Comparison of ENCODE assay signal across 20 cellular contexts in the genomic region with DNA sequence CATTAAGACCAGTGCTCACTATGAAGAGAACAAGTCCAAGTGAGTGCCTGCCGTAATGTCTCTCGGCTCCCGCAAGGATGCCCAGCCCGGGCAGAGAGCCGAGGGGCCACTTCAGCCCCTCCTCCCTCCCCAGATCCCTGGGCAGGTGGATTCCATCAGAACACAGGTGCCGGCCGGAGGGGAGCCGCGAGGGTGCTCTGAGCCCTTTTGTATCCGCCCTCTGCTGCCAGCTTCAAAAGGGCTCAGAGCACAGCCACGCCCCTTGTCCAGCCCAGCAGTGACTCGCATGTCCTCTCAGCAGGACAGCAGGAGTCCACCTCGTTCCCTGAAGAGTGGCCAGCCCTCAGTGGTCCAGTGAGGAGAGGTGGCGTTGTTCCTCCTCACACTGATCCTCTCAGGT. TPM values are rescaled to one million over a fixed set of nuclear protein-coding genes. Genes with fewer than 3 reads are reported as not detected.
DNase-seq lines count a peak whose midpoint lies in the region; ATAC-seq and TF ChIP-seq lines count a peak whose summit lies in the region.
"Had no signal": no experiment of that assay in that cellular context is flagged by ENCODE, and none has a peak within 500 bp of the region (broad histone marks: within the 10 kb centered on the region; RNA-seq: fewer than 3 reads in every experiment).

No MANE protein-coding gene starts in this region.

- CTCF ChIA-PET in T-cell (lab: Charles Lee): interaction anchor here in 1 of 2 donors (2.7 kb wide), 1 partner anchor 57 kb away, joined by 8 read pairs; no protein-coding TSS in a partner anchor

- no peak overlapping the region for H3K4me3 ChIP-seq in smooth muscle cell
- H3K4me3 ChIP-seq: BLaER1 treated with 17β-estradiol and CSF1 and Interleukin-3, amounts not matched to agents 10 nM and 100 nM; heart right ventricle; psoas muscle; suprapubic skin had no signal

- peaks cover 63% of the 10 kb centered on the region for H3K36me3 Mint-ChIP-seq in T-cell
- peaks cover 99% of the 10 kb centered on the region for H3K36me3 Mint-ChIP-seq in activated T-helper 17 cell treated with anti-CD3 and anti-CD28 coated beads, Interleukin-2, amount 50 U/mL, for 72 hours (ENCODE audit: low read depth)

- no peaks in the 10 kb centered on the region for H4K20me1 ChIP-seq in smooth muscle cell (ENCODE audit: low read depth)
- H4K20me1 ChIP-seq: BLaER1 treated with 17β-estradiol and CSF1 and Interleukin-3, amounts not matched to agents 10 nM and 100 nM had no signal

- TF ChIP-seq CTCF in smooth muscle cell (IDR thresholded peaks at IDR 0.05; ENCODE audit: borderline replicate concordance, insufficient read depth, poor library complexity, severe bottlenecking): no peak

- H3K27me3 Mint-ChIP-seq in T-cell: no peaks in the 10 kb centered on the region
- no peaks in the 10 kb centered on the region for H3K27me3 Mint-ChIP-seq in activated T-helper 17 cell treated with anti-CD3 and anti-CD28 coated beads, Interleukin-2, amount 50 U/mL, for 72 hours
- H3K27me3 Mint-ChIP-seq: activated CD4-positive, alpha-beta memory T cell treated with anti-CD3 and anti-CD28 coated beads, Interleukin-2, amount 10 ng/mL, durations not matched to agents 7 days and 5 days had no signal

- DNase-seq in AG20443 (ENCODE audit: low spot score) (peak; percentile 70), Caki2 (ENCODE audit: low read depth) (peak; percentile 41), T-cell (no peak), left kidney (ENCODE audit: low read depth, low spot score) (peak; percentile 33), GF-D8 (lab: John Stamatoyannopoulos, UW) (no peak), smooth muscle cell (lab: John Stamatoyannopoulos, UW; ENCODE audit: unreplicated experiment) (no peak)
- DNase-seq: activated CD4-positive, alpha-beta memory T cell treated with anti-CD3 and anti-CD28 coated beads, Interleukin-2, amount 10 ng/mL, durations not matched to agents 7 days and 5 days; aorta; DMS 273 treated with DMSO at 0.1 percent for 48 hours; effector memory CD4-positive, alpha-beta T cell; heart right ventricle; mesenchymal stem cell; NCI-H1694 treated with DMSO at 0.1 percent for 48 hours; NCI-H446; psoas muscle; stimulated activated CD8-positive, alpha-beta memory T cell treated with anti-CD3 and anti-CD28 coated beads, Interleukin-4, amount 100 ng/mL, for 48 hours had no signal

- no peak for ATAC-seq in T-cell (replicated peaks in 1 of 4)
- ATAC-seq in activated T-helper 17 cell treated with anti-CD3 and anti-CD28 coated beads, Interleukin-2, amount 50 U/mL, for 72 hours (replicated peaks): no peak
- ATAC-seq: psoas muscle had no signal

- WGBS in smooth muscle cell (ENCODE audit: low lambda C conversion rate): 83% methylated on average over 14 of the region's 14 CpGs

- H3K9me3 Mint-ChIP-seq in T-cell: no peaks in the 10 kb centered on the region
- H3K9me3 Mint-ChIP-seq in activated T-helper 17 cell treated with anti-CD3 and anti-CD28 coated beads, Interleukin-2, amount 50 U/mL, for 72 hours: no peaks in the 10 kb centered on the region

- H3K4me3 Mint-ChIP-seq in T-cell: no peak overlapping the region
- no peak overlapping the region for H3K4me3 Mint-ChIP-seq in activated T-helper 17 cell treated with anti-CD3 and anti-CD28 coated beads, Interleukin-2, amount 50 U/mL, for 72 hours
- H3K4me3 Mint-ChIP-seq: activated CD4-positive, alpha-beta memory T cell treated with anti-CD3 and anti-CD28 coated beads, Interleukin-2, amount 10 ng/mL, durations not matched to agents 7 days and 5 days had no signal

- H3K27ac ChIP-seq in smooth muscle cell (ENCODE audit: low read depth): no peak overlapping the region
- H3K27ac ChIP-seq: heart right ventricle, psoas muscle, suprapubic skin, VCaP had no signal

- H3K4me2 ChIP-seq in smooth muscle cell: no peak overlapping the region
- H3K4me2 ChIP-seq: BLaER1 treated with 17β-estradiol and CSF1 and Interleukin-3, amounts not matched to agents 10 nM and 100 nM had no signal

- POLR2A ChIA-PET in T-cell (lab: Charles Lee): no interaction called here

- H3K36me3 ChIP-seq in smooth muscle cell (ENCODE audit: low read depth): no peaks in the 10 kb centered on the region
- H3K36me3 ChIP-seq: suprapubic skin had no signal

- H3K4me1 Mint-ChIP-seq in T-cell: peaks cover 68 to 72% (median 68%) of the 10 kb centered on the region in 3 donors
- peaks cover 27% of the 10 kb centered on the region for H3K4me1 Mint-ChIP-seq in activated T-helper 17 cell treated with anti-CD3 and anti-CD28 coated beads, Interleukin-2, amount 50 U/mL, for 72 hours

- peak overlapping the region; percentile 96 for H3K27ac Mint-ChIP-seq in T-cell
- H3K27ac Mint-ChIP-seq in activated T-helper 17 cell treated with anti-CD3 and anti-CD28 coated beads, Interleukin-2, amount 50 U/mL, for 72 hours: no peak overlapping the region

- no peak overlapping the region for H2AFZ ChIP-seq in smooth muscle cell (ENCODE audit: low read depth)

- H3K4me1 ChIP-seq in smooth muscle cell (ENCODE audit: low read depth): no peaks in the 10 kb centered on the region
- H3K4me1 ChIP-seq: psoas muscle, suprapubic skin had no signal

- in situ Hi-C loops in Caki2 (cut with HindIII; ENCODE audit: low pct_unique_long_range_greater_than_20kb, low sequenced_read_pairs): no loop called here

- peaks cover 6% of the 10 kb centered on the region for H3F3A ChIP-seq in smooth muscle cell (ENCODE audit: low read depth)

- no peaks in the 10 kb centered on the region for H3K79me2 ChIP-seq in smooth muscle cell (ENCODE audit: low read depth)

- no peaks in the 10 kb centered on the region for H3K27me3 ChIP-seq in smooth muscle cell (ENCODE audit: low read depth)
- H3K27me3 ChIP-seq: BLaER1 treated with 17β-estradiol and CSF1 and Interleukin-3, amounts not matched to agents 10 nM and 100 nM; heart right ventricle; suprapubic skin had no signal

- H3K9ac ChIP-seq in smooth muscle cell (ENCODE audit: low read depth): no peak overlapping the region
- H3K9ac ChIP-seq: BLaER1 treated with 17β-estradiol and CSF1 and Interleukin-3, amounts not matched to agents 10 nM and 100 nM had no signal

- no peaks in the 10 kb centered on the region for H3K9me3 ChIP-seq in smooth muscle cell (replicated peaks; ENCODE audit: low read depth)
- H3K9me3 ChIP-seq: BLaER1 treated with 17β-estradiol and CSF1 and Interleukin-3, amounts not matched to agents 10 nM and 100 nM; heart right ventricle; psoas muscle; suprapubic skin had no signal

RNA-seq across cellular contexts. Expression of a gene that starts 43.9 kb away (rescaled TPM):
- total RNA-seq in Caki2 (2014; rRNA removed; shearing (Covaris generic); ENCODE audit: low replicate concordance): 25.3 and 40.4 TPM in 2 replicates
- total RNA-seq in T-cell (100 to 1,000 TPM; 362 to 497 (median 398) TPM), smooth muscle cell (9.7 and 17.8 TPM in 2 replicates)
- total RNA-seq in activated T-helper 17 cell treated with anti-CD3 and anti-CD28 coated beads, Interleukin-2, amount 50 U/mL, for 72 hours: 100 to 1,000 TPM; 269 to 291 TPM
- 11.4 and 28.6 TPM in 2 replicates for polyA plus RNA-seq in smooth muscle cell

Comparison
In these comparisons a context has a peak if more than half of its experiments do, and no peak if none do; other contexts are left out.
1. DNase-seq: peak in AG20443 (single experiment), Caki2 (single experiment) and left kidney (single experiment); none in T-cell (0 of 34), GF-D8 (single experiment) and smooth muscle cell (single experiment).